26 cellular contexts compared by ENCODE assay signal in the genomic region with DNA sequence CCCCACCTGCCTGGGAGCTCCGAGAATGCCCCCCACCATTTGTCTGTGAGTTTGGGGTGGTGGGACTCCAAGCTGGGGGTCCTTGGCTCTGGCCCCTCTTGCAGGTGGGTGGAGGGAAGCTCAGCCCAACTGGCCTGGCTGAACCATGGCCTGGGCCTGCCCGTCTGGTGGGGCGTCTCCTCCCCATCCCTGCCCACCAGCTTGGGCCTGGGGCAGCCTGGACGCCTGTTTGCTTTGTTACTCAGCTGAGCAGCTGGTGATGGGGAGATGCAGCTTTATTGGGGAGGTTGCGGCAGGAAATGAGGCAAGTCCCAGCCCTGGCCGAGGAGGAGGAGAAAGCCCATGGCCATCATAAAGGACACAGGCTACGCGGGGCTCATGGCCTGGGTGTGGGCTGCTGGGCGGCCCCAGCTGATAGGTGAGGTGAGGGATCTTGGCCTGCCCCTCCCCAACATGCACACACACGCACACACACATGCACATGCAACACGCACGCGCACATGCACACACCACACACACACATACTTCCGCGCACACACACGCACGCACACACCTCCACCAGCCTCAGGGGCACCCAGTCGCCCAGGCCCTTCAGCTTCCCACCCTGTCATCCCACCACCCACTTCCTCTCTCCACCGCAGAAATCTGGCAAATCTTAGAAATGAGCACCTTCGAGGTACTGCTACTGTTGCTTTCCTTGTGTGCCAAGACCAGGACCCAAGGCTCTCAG. TPM values are rescaled to one million over a fixed set of nuclear protein-coding genes. Genes with fewer than 3 reads are reported as not detected.
DNase-seq lines count a peak whose midpoint lies in the region; ATAC-seq, FAIRE-seq and TF ChIP-seq lines count a peak whose summit lies in the region.
"Had no signal": no experiment of that assay in that cellular context is flagged by ENCODE, and none has a peak within 500 bp of the region (broad histone marks: within the 10 kb centered on the region; RNA-seq: fewer than 3 reads in every experiment).

No MANE protein-coding gene starts in this region.

- peaks cover 5 to 14% (median 11%) of the 10 kb centered on the region in 11 experiments; a peak in 19 of 22 replicates for H3K9me3 ChIP-seq in BLaER1 treated with 17β-estradiol and CSF1 and Interleukin-3, amounts not matched to agents 10 nM and 100 nM (replicated peaks in 1 of 11)
- H3K9me3 ChIP-seq in HEK293 (ENCODE audit: control insufficient read depth, insufficient read depth, low read depth, low read length) = no peaks in the 10 kb centered on the region
- H3K9me3 ChIP-seq in astrocyte (ENCODE audit: insufficient read depth, low read depth, low read length) = peaks cover 5% of the 10 kb centered on the region
- H3K9me3 ChIP-seq: ovary had no signal

- peak overlapping the region in 2 of 11 experiments; percentile 23 to 44; a peak in 3 of 22 replicates for H3K9ac ChIP-seq in BLaER1 treated with 17β-estradiol and CSF1 and Interleukin-3, amounts not matched to agents 10 nM and 100 nM
- H3K9ac ChIP-seq in astrocyte (ENCODE audit: low read length) = no peak overlapping the region
- H3K9ac ChIP-seq: KMS-11 had no signal

- H3K27ac Mint-ChIP-seq in astrocyte (ENCODE audit: unreplicated experiment) = no peak overlapping the region
- H3K27ac Mint-ChIP-seq in naive thymus-derived CD8-positive, alpha-beta T cell = peak overlapping the region in 3 of 10 donors; percentile 22 to 33 (median 27)
- H3K27ac Mint-ChIP-seq: activated CD4-positive, alpha-beta T cell treated with anti-CD3 and anti-CD28 coated beads, Interleukin-2, amount 10 ng/mL, durations not matched to agents 24 days and 14 days; endodermal cell; stimulated activated naive B cell treated with anti-CD40 and anti-IgM and Interleukin-4, amounts not matched to agents 10 μg/mL and 1 μg/mL and 100 μg/mL, for 72 hours had no signal

- H3K36me3 Mint-ChIP-seq in astrocyte (ENCODE audit: low read depth, unreplicated experiment) = no peaks in the 10 kb centered on the region
- no peaks in the 10 kb centered on the region for H3K36me3 Mint-ChIP-seq in naive thymus-derived CD8-positive, alpha-beta T cell
- H3K36me3 Mint-ChIP-seq: CD14-positive monocyte had no signal

- H3K9me3 Mint-ChIP-seq in astrocyte (ENCODE audit: unreplicated experiment) = peaks cover 4% of the 10 kb centered on the region
- peaks cover 0 to 6% (median 0%) of the 10 kb centered on the region in 9 donors for H3K9me3 Mint-ChIP-seq in naive thymus-derived CD8-positive, alpha-beta T cell
- H3K9me3 Mint-ChIP-seq: activated CD4-positive, alpha-beta T cell treated with anti-CD3 and anti-CD28 coated beads, Interleukin-2, amount 10 ng/mL, durations not matched to agents 24 days and 14 days; endodermal cell; stimulated activated naive B cell treated with anti-CD40 and anti-IgM and Interleukin-4, amounts not matched to agents 10 μg/mL and 1 μg/mL and 100 μg/mL, for 72 hours had no signal

- ATAC-seq in naive thymus-derived CD8-positive, alpha-beta T cell = peak; percentile 33 to 71
- ATAC-seq in GM18870 (IDR thresholded peaks at IDR 0.05; ENCODE audit: unreplicated experiment) = no peak
- ATAC-seq: heart right ventricle; sciatic nerve; stimulated activated naive B cell treated with anti-CD40 and anti-IgM and Interleukin-4, amounts not matched to agents 10 μg/mL and 1 μg/mL and 100 μg/mL, for 72 hours had no signal

- no peak for FAIRE-seq in astrocyte (lab: Jason Lieb, UNC)
- FAIRE-seq: TTC549 had no signal

- TF ChIP-seq CTCF in HEK293 (tag by site-specific recombination; IDR thresholded peaks at IDR 0.05) (no peak), astrocyte (IDR thresholded peaks at IDR 0.05; ENCODE audit: insufficient read depth, low read depth, low read length) (no peak)

- H4K20me1 ChIP-seq in BLaER1 treated with 17β-estradiol and CSF1 and Interleukin-3, amounts not matched to agents 10 nM and 100 nM = no peaks in the 10 kb centered on the region
- H4K20me1 ChIP-seq in astrocyte (ENCODE audit: insufficient read depth, low read length) = no peaks in the 10 kb centered on the region

- H3K4me2 ChIP-seq in BLaER1 treated with 17β-estradiol and CSF1 and Interleukin-3, amounts not matched to agents 10 nM and 100 nM = peak overlapping the region; percentile 33 to 72 (median 59)
- H3K4me2 ChIP-seq in astrocyte (ENCODE audit: low read length) = no peak overlapping the region
- H3K4me2 ChIP-seq: KMS-11 had no signal

- H3K4me3 ChIP-seq in BLaER1 treated with 17β-estradiol and CSF1 and Interleukin-3, amounts not matched to agents 10 nM and 100 nM = no peak overlapping the region
- H3K4me3 ChIP-seq in HEK293 (ENCODE audit: low read depth, low read length) (no peak overlapping the region), astrocyte (ENCODE audit: insufficient read depth, low read depth, low read length) (no peak overlapping the region), H7 (ENCODE audit: insufficient read depth, low read depth, low read length) (no peak overlapping the region)
- H3K4me3 ChIP-seq: ascending aorta, heart right ventricle, ovary had no signal

- no peak overlapping the region for H2AFZ ChIP-seq in astrocyte (ENCODE audit: low read depth, low read length)

- no peaks in the 10 kb centered on the region for H3K79me2 ChIP-seq in astrocyte (ENCODE audit: insufficient read depth, low read length)

- H3K27me3 Mint-ChIP-seq in astrocyte (ENCODE audit: low read depth, unreplicated experiment) = peaks cover 27% of the 10 kb centered on the region
- H3K27me3 Mint-ChIP-seq in naive thymus-derived CD8-positive, alpha-beta T cell = peaks cover 0 to 5% (median 0%) of the 10 kb centered on the region in 5 donors
- H3K27me3 Mint-ChIP-seq: activated CD4-positive, alpha-beta T cell treated with anti-CD3 and anti-CD28 coated beads, Interleukin-2, amount 10 ng/mL, durations not matched to agents 24 days and 14 days had no signal

- H3K27ac ChIP-seq in BLaER1 treated with 17β-estradiol and CSF1 and Interleukin-3, amounts not matched to agents 10 nM and 100 nM = peak overlapping the region in 2 of 11 experiments; percentile 15 to 29; a peak in 3 of 22 replicates
- no peak overlapping the region for H3K27ac ChIP-seq in HEK293 (ENCODE audit: extremely low read depth, low read depth, low read length)
- H3K27ac ChIP-seq in astrocyte (ENCODE audit: low read depth, low read length) = no peak overlapping the region
- H3K27ac ChIP-seq: ascending aorta, heart right ventricle, KMS-11, ovary had no signal

- H3K27me3 ChIP-seq in BLaER1 treated with 17β-estradiol and CSF1 and Interleukin-3, amounts not matched to agents 10 nM and 100 nM = no peaks in the 10 kb centered on the region
- H3K27me3 ChIP-seq in astrocyte (ENCODE audit: insufficient read depth, low read length) (no peaks in the 10 kb centered on the region), H7 (ENCODE audit: control insufficient read depth, insufficient read depth, low read length) (no peaks in the 10 kb centered on the region)
- H3K27me3 ChIP-seq: ascending aorta, heart right ventricle, ovary had no signal

- H3K4me1 Mint-ChIP-seq in astrocyte (ENCODE audit: low read depth, unreplicated experiment) = peaks cover 5% of the 10 kb centered on the region
- H3K4me1 Mint-ChIP-seq in naive thymus-derived CD8-positive, alpha-beta T cell = peaks cover 0 to 14% (median 8%) of the 10 kb centered on the region in 4 donors

- peak overlapping the region; percentile 50 for H3K4me3 Mint-ChIP-seq in astrocyte (ENCODE audit: unreplicated experiment)
- no peak overlapping the region for H3K4me3 Mint-ChIP-seq in naive thymus-derived CD8-positive, alpha-beta T cell
- H3K4me3 Mint-ChIP-seq: activated CD4-positive, alpha-beta T cell treated with anti-CD3 and anti-CD28 coated beads, Interleukin-2, amount 10 ng/mL, durations not matched to agents 24 days and 14 days; endodermal cell; stimulated activated naive B cell treated with anti-CD40 and anti-IgM and Interleukin-4, amounts not matched to agents 10 μg/mL and 1 μg/mL and 100 μg/mL, for 72 hours had no signal

- peaks cover 26 to 57% (median 39%) of the 10 kb centered on the region in 10 experiments for H3K4me1 ChIP-seq in BLaER1 treated with 17β-estradiol and CSF1 and Interleukin-3, amounts not matched to agents 10 nM and 100 nM
- H3K4me1 ChIP-seq in HEK293 (ENCODE audit: control insufficient read depth, insufficient read depth, low read length) (no peaks in the 10 kb centered on the region), astrocyte (ENCODE audit: insufficient read depth, low read length) (no peaks in the 10 kb centered on the region)
- H3K4me1 ChIP-seq: ascending aorta, heart right ventricle had no signal

- no peaks in the 10 kb centered on the region for H3K36me3 ChIP-seq in BLaER1 treated with 17β-estradiol and CSF1 and Interleukin-3, amounts not matched to agents 10 nM and 100 nM
- no peaks in the 10 kb centered on the region for H3K36me3 ChIP-seq in HEK293 (ENCODE audit: control insufficient read depth in 2 of 2, insufficient read depth in 1 of 2, low read length in 2 of 2)
- H3K36me3 ChIP-seq in astrocyte (ENCODE audit: insufficient read depth, low read length) = no peaks in the 10 kb centered on the region
- H3K36me3 ChIP-seq in H7 (replicated peaks; ENCODE audit: control insufficient read depth, insufficient read depth, low read length) = no peaks in the 10 kb centered on the region
- H3K36me3 ChIP-seq: ascending aorta, heart right ventricle, ovary had no signal

- CTCF ChIA-PET in HEK293 (lab: Yijun Ruan, JAX) = interaction anchor here (0.6 to 0.7 kb wide), 3 partner anchors 474 to 921 kb away, joined by 3 to 5 read pairs (median 3); no protein-coding TSS in a partner anchor

- POLR2A ChIA-PET in HEK293 (lab: Yijun Ruan, JAX) = no interaction called here
- POLR2A ChIA-PET in naive thymus-derived CD8-positive, alpha-beta T cell (lab: Charles Lee) = interaction anchor here (0.9 kb wide), 1 partner anchor 118 kb away, joined by 3 read pairs; no protein-coding TSS in a partner anchor

- DNase-seq in astrocyte (ENCODE audit: low read depth) (no peak), NCI-H187 treated with DMSO at 0.1 percent for 48 hours (lab: John Stamatoyannopoulos, UW) (no peak), H7 (no peak)
- DNase-seq in naive thymus-derived CD8-positive, alpha-beta T cell = peak in 1 of 10 donors; percentile 36
- DNase-seq: activated CD4-positive, alpha-beta T cell treated with anti-CD3 and anti-CD28 coated beads, Interleukin-2, amount 10 ng/mL, durations not matched to agents 24 days and 14 days; activated gamma-delta T cell treated with Interleukin-2 at 50 U/mL for 16 hours; activated T-cell treated with anti-CD3 and anti-CD28 coated beads for 4 hours; DMS153; endodermal cell; HCEC 1CT; heart right ventricle; NCI-H1105; NCI-H2107; NCI-H510A; ovary; SHP77; stimulated activated naive B cell treated with anti-CD40 and anti-IgM and Interleukin-4, amounts not matched to agents 10 μg/mL and 1 μg/mL and 100 μg/mL, for 72 hours; trophoblast cell had no signal

TF ChIP-seq in HEK293, 187 proteins besides CTCF, POLR2A, EP300 and RAD21 (continues in another document):
- peak; percentile 62 for TF ChIP-seq EGR2 (tag by site-specific recombination; IDR thresholded peaks at IDR 0.05; ENCODE audit: low read depth)

RNA-seq across cellular contexts. Expression of a gene that starts 1.4 kb away (rescaled TPM):
- 0.14 and 0.16 TPM in 2 replicates for total RNA-seq in astrocyte
- not detected for total RNA-seq in naive thymus-derived CD8-positive, alpha-beta T cell
- not detected for polyA plus RNA-seq in naive thymus-derived CD8-positive, alpha-beta T cell
- 0.11 and 0.21 TPM in 2 replicates for total RNA-seq in H7 (2014; rRNA removed; shearing (Covaris generic))
- total RNA-seq: activated CD4-positive, alpha-beta T cell treated with anti-CD3 and anti-CD28 coated beads, Interleukin-2, amount 10 ng/mL, durations not matched to agents 24 days and 14 days; ascending aorta; sciatic nerve had no signal
- polyA plus RNA-seq: CD14-positive monocyte had no signal
